Comparison of ENCODE assay signal across 1 cellular context in genomic region chr6:139753198-139753861, GRCh38.
TF ChIP-seq lines count a peak whose summit lies in the region.

No MANE protein-coding gene starts in this region.

TF ChIP-seq in SK-N-SH, 30 proteins besides CTCF, POLR2A, EP300 and RAD21 (continued from another document):
- TF ChIP-seq ZBTB33 (IDR thresholded peaks at IDR 0.05; ENCODE audit: borderline replicate concordance, low read depth) = no peak
- no peak for TF ChIP-seq NRF1 (IDR thresholded peaks at IDR 0.05; ENCODE audit: low read depth, low read length)
- TF ChIP-seq MXI1 (IDR thresholded peaks at IDR 0.05; ENCODE audit: low read depth, low read length) = no peak
- TF ChIP-seq GATA2 (CRISPR knock-in tag; IDR thresholded peaks at IDR 0.05) = no peak
- no peak for TF ChIP-seq EZH2phosphoT487 (IDR thresholded peaks at IDR 0.05; ENCODE audit: borderline replicate concordance, low read depth)
